In genomic region chr20:17573493-17573892, GRCh38 we compare ENCODE assay signal across 16 cellular contexts. TPM values are rescaled to one million over a fixed set of nuclear protein-coding genes. Genes with fewer than 3 reads are reported as not detected.
DNase-seq lines count a peak whose midpoint lies in the region; ATAC-seq and TF ChIP-seq lines count a peak whose summit lies in the region.
"Had no signal": no experiment of that assay in that cellular context is flagged by ENCODE, and none has a peak within 500 bp of the region (broad histone marks: within the 10 kb centered on the region; RNA-seq: fewer than 3 reads in every experiment).

No MANE protein-coding gene starts in this region.

- POLR2A ChIA-PET in Caco-2 (lab: Charles Lee) = interaction anchor here (0.6 to 0.7 kb wide), 2 partner anchors 42 to 43 kb away, joined by 3 to 8 read pairs; partner anchors contain the start of gene BFSP1

- no peak for DNase-seq in Caco-2
- no peak for DNase-seq in adipocyte (ENCODE audit: low read depth)
- DNase-seq in left lung = no peak
- no peak for DNase-seq in sigmoid colon
- DNase-seq in activated T-helper 1 cell treated with anti-CD3 and anti-CD28 coated beads, Interleukin-12 subunit alpha, Interleukin-12 subunit beta, Interleukin-2, Interleukin-4 antibody, amounts not matched to agents 30 ng/mL and 10 ng/mL and 1 ng/mL, durations not matched to agents 14 hours and 24 hours and 36 hours (ENCODE audit: low spot score) = no peak
- DNase-seq in OCI-M2 (lab: John Stamatoyannopoulos, UW; ENCODE audit: unreplicated experiment) = no peak
- no peak for DNase-seq in stimulated activated naive CD4-positive, alpha-beta T cell (lab: John Stamatoyannopoulos, UW)
- DNase-seq: activated CD4-positive, CD25-positive, alpha-beta regulatory T cell treated with anti-CD3 and anti-CD28 coated beads, Interleukin-2, amount 50 U/mL, for 72 hours; activated effector memory CD4-positive, alpha-beta T cell treated with Interleukin-2 at 50 U/mL for 16 hours; gastrocnemius medialis; MG63; NCI-H2029; stimulated activated naive CD8-positive, alpha-beta T cell treated with anti-CD3 and anti-CD28 coated beads, Interleukin-15, amount 100 ng/mL, for 72 hours had no signal

- H3K4me1 ChIP-seq in Caco-2 (peaks cover 18% of the 10 kb centered on the region), adipocyte (ENCODE audit: control insufficient read depth, insufficient read depth, low read length) (peaks cover 41% of the 10 kb centered on the region), left lung (peaks cover 20 to 56% of the 10 kb centered on the region in 2 donors), sigmoid colon (peaks cover 3 to 62% (median 50%) of the 10 kb centered on the region in 4 donors)

- H3K36me3 Mint-ChIP-seq in Caco-2 (ENCODE audit: insufficient read depth, unreplicated experiment) = peaks cover 44% of the 10 kb centered on the region
- peaks cover 2% of the 10 kb centered on the region for H3K36me3 Mint-ChIP-seq in activated T-helper 1 cell treated with anti-CD3 and anti-CD28 coated beads, Interleukin-12 subunit alpha, Interleukin-12 subunit beta, Interleukin-2, Interleukin-4 antibody, amounts not matched to agents 30 ng/mL and 10 ng/mL and 1 ng/mL, durations not matched to agents 14 hours and 24 hours and 36 hours (ENCODE audit: low read depth)
- peaks cover 16% of the 10 kb centered on the region for H3K36me3 Mint-ChIP-seq in activated T-helper 17 cell treated with anti-CD3 and anti-CD28 coated beads, Interleukin-2, amount 50 U/mL, for 72 hours (ENCODE audit: low read depth)
- H3K36me3 Mint-ChIP-seq: natural killer cell treated with Interleukin-12 subunit alpha and Interleukin-12 subunit beta and Interleukin-15 and Interleukin-18, amount 100 ng/mL, for 72 hours had no signal

- no peak for TF ChIP-seq EP300 in sigmoid colon (IDR thresholded peaks at IDR 0.05)

- no TSS peak for BruUV-seq in Caco-2 (replicated peaks; lab: Mats Ljungman, UMichigan)

- intact Hi-C loops in Caco-2 (cut with micrococcal nuclease; ENCODE audit: unreplicated experiment) (no loop called here), left lung (cut with DNase I) (no loop called here), sigmoid colon (cut with DNase I) (no loop called here)
- intact Hi-C loops in activated T-helper 1 cell treated with anti-CD3 and anti-CD28 coated beads, Interleukin-12 subunit alpha, Interleukin-12 subunit beta, Interleukin-2, Interleukin-4 antibody, amounts not matched to agents 30 ng/mL and 10 ng/mL and 1 ng/mL, durations not matched to agents 14 hours and 24 hours and 36 hours (cut with micrococcal nuclease) = loop anchor here (5.0 kb wide), 2 partner anchors 564 to 714 kb away; partner anchors contain the start of genes KAT14, PET117 and ZNF133

- TF ChIP-seq POLR2A in sigmoid colon (IDR thresholded peaks at IDR 0.05) = no peak

- TF ChIP-seq CTCF in Caco-2 (IDR thresholded peaks at IDR 0.05; ENCODE audit: insufficient read depth in 1 of 2, low read depth in 1 of 2, low read length in 1 of 2, severe bottlenecking in 1 of 2, unreplicated experiment in 1 of 2) (no peak), left lung (IDR thresholded peaks at IDR 0.05) (no peak), sigmoid colon (IDR thresholded peaks at IDR 0.05) (no peak)

- ATAC-seq in left lung = no peak
- ATAC-seq in activated T-helper 17 cell treated with anti-CD3 and anti-CD28 coated beads, Interleukin-2, amount 50 U/mL, for 72 hours (replicated peaks) = no peak
- ATAC-seq: gastrocnemius medialis; natural killer cell treated with Interleukin-12 subunit alpha and Interleukin-12 subunit beta and Interleukin-15 and Interleukin-18, amount 100 ng/mL, for 72 hours; stimulated activated naive CD8-positive, alpha-beta T cell treated with anti-CD3 and anti-CD28 coated beads, Interleukin-15, amount 100 ng/mL, for 72 hours had no signal

- H3K9me3 ChIP-seq in Caco-2 (no peaks in the 10 kb centered on the region), adipocyte (ENCODE audit: control insufficient read depth, low read length) (no peaks in the 10 kb centered on the region), left lung (no peaks in the 10 kb centered on the region), sigmoid colon (no peaks in the 10 kb centered on the region)
- H3K9me3 ChIP-seq: gastrocnemius medialis, MG63 had no signal

- H3K27ac ChIP-seq in left lung (peak overlapping the region; percentile 23 to 99), sigmoid colon (peak overlapping the region; percentile 99 to 100 (median 100))

- H3K27me3 ChIP-seq in Caco-2 (replicated peaks; ENCODE audit: control insufficient read depth, insufficient read depth, low read length) (no peaks in the 10 kb centered on the region), adipocyte (replicated peaks; ENCODE audit: control insufficient read depth, insufficient read depth, low read length) (no peaks in the 10 kb centered on the region), left lung (peaks cover 0 to 7% of the 10 kb centered on the region in 2 donors), sigmoid colon (no peaks in the 10 kb centered on the region)
- H3K27me3 ChIP-seq: gastrocnemius medialis, MG63 had no signal

- H3K9ac ChIP-seq in adipocyte (ENCODE audit: low read length) = peak overlapping the region; percentile 99

- H3K27me3 Mint-ChIP-seq in Caco-2 (ENCODE audit: insufficient read depth, unreplicated experiment) = no peaks in the 10 kb centered on the region
- H3K27me3 Mint-ChIP-seq in activated T-helper 1 cell treated with anti-CD3 and anti-CD28 coated beads, Interleukin-12 subunit alpha, Interleukin-12 subunit beta, Interleukin-2, Interleukin-4 antibody, amounts not matched to agents 30 ng/mL and 10 ng/mL and 1 ng/mL, durations not matched to agents 14 hours and 24 hours and 36 hours (ENCODE audit: insufficient read depth) = no peaks in the 10 kb centered on the region
- H3K27me3 Mint-ChIP-seq in activated T-helper 17 cell treated with anti-CD3 and anti-CD28 coated beads, Interleukin-2, amount 50 U/mL, for 72 hours = no peaks in the 10 kb centered on the region
- H3K27me3 Mint-ChIP-seq: natural killer cell treated with Interleukin-12 subunit alpha and Interleukin-12 subunit beta and Interleukin-15 and Interleukin-18, amount 100 ng/mL, for 72 hours had no signal

- no peaks in the 10 kb centered on the region; the same call in 1 of the 2 replicates for H3K36me3 ChIP-seq in Caco-2 (ENCODE audit: control insufficient read depth, insufficient read depth, low read length)
- peaks cover 8% of the 10 kb centered on the region for H3K36me3 ChIP-seq in adipocyte (ENCODE audit: control insufficient read depth, insufficient read depth, low read length, severe bottlenecking)
- H3K36me3 ChIP-seq in left lung = no peaks in the 10 kb centered on the region
- H3K36me3 ChIP-seq in sigmoid colon = peaks cover 0 to 23% (median 0%) of the 10 kb centered on the region in 4 donors
- H3K36me3 ChIP-seq: gastrocnemius medialis had no signal

- H3K9me3 Mint-ChIP-seq in Caco-2 (ENCODE audit: unreplicated experiment) = no peaks in the 10 kb centered on the region
- H3K9me3 Mint-ChIP-seq in activated T-helper 1 cell treated with anti-CD3 and anti-CD28 coated beads, Interleukin-12 subunit alpha, Interleukin-12 subunit beta, Interleukin-2, Interleukin-4 antibody, amounts not matched to agents 30 ng/mL and 10 ng/mL and 1 ng/mL, durations not matched to agents 14 hours and 24 hours and 36 hours = no peaks in the 10 kb centered on the region
- H3K9me3 Mint-ChIP-seq in activated T-helper 17 cell treated with anti-CD3 and anti-CD28 coated beads, Interleukin-2, amount 50 U/mL, for 72 hours = no peaks in the 10 kb centered on the region
- H3K9me3 Mint-ChIP-seq: natural killer cell treated with Interleukin-12 subunit alpha and Interleukin-12 subunit beta and Interleukin-15 and Interleukin-18, amount 100 ng/mL, for 72 hours; stimulated activated naive CD8-positive, alpha-beta T cell treated with anti-CD3 and anti-CD28 coated beads, Interleukin-15, amount 100 ng/mL, for 72 hours; T-helper 2 cell treated with Interferon-gamma antibody and Interleukin-4, amounts not matched to agents 5 μg/mL and 100 μg/mL, for 36 hours had no signal

- H3K4me3 Mint-ChIP-seq in Caco-2 (ENCODE audit: unreplicated experiment) = no peak overlapping the region
- no peak overlapping the region for H3K4me3 Mint-ChIP-seq in activated T-helper 1 cell treated with anti-CD3 and anti-CD28 coated beads, Interleukin-12 subunit alpha, Interleukin-12 subunit beta, Interleukin-2, Interleukin-4 antibody, amounts not matched to agents 30 ng/mL and 10 ng/mL and 1 ng/mL, durations not matched to agents 14 hours and 24 hours and 36 hours
- no peak overlapping the region for H3K4me3 Mint-ChIP-seq in activated T-helper 17 cell treated with anti-CD3 and anti-CD28 coated beads, Interleukin-2, amount 50 U/mL, for 72 hours
- H3K4me3 Mint-ChIP-seq: natural killer cell treated with Interleukin-12 subunit alpha and Interleukin-12 subunit beta and Interleukin-15 and Interleukin-18, amount 100 ng/mL, for 72 hours; stimulated activated naive CD8-positive, alpha-beta T cell treated with anti-CD3 and anti-CD28 coated beads, Interleukin-15, amount 100 ng/mL, for 72 hours; T-helper 2 cell treated with Interferon-gamma antibody and Interleukin-4, amounts not matched to agents 5 μg/mL and 100 μg/mL, for 36 hours had no signal

- CTCF ChIA-PET in Caco-2 (lab: Charles Lee) = interaction anchor here (0.9 to 1.2 kb wide), 3 partner anchors 17 to 37 kb away, joined by 3 to 5 read pairs (median 4); no protein-coding TSS in a partner anchor

- 49 to 74% methylated on average over 3 of the region's 3 CpGs for WGBS in sigmoid colon, 2 donors

- H3K4me3 ChIP-seq in Caco-2 (ENCODE audit: low read depth, low read length) = no peak overlapping the region
- peak overlapping the region; percentile 99 for H3K4me3 ChIP-seq in adipocyte (ENCODE audit: low read length)
- H3K4me3 ChIP-seq in left lung = peak overlapping the region in 1 of 2 donors; percentile 79
- H3K4me3 ChIP-seq in sigmoid colon = peak overlapping the region; percentile 80 to 100 (median 97)
- H3K4me3 ChIP-seq: MG63 had no signal

- peak overlapping the region; percentile 26 for H3K27ac Mint-ChIP-seq in Caco-2 (ENCODE audit: unreplicated experiment)
- H3K27ac Mint-ChIP-seq in activated T-helper 1 cell treated with anti-CD3 and anti-CD28 coated beads, Interleukin-12 subunit alpha, Interleukin-12 subunit beta, Interleukin-2, Interleukin-4 antibody, amounts not matched to agents 30 ng/mL and 10 ng/mL and 1 ng/mL, durations not matched to agents 14 hours and 24 hours and 36 hours = no peak overlapping the region
- H3K27ac Mint-ChIP-seq in activated T-helper 17 cell treated with anti-CD3 and anti-CD28 coated beads, Interleukin-2, amount 50 U/mL, for 72 hours = no peak overlapping the region
- H3K27ac Mint-ChIP-seq: natural killer cell treated with Interleukin-12 subunit alpha and Interleukin-12 subunit beta and Interleukin-15 and Interleukin-18, amount 100 ng/mL, for 72 hours; stimulated activated naive CD8-positive, alpha-beta T cell treated with anti-CD3 and anti-CD28 coated beads, Interleukin-15, amount 100 ng/mL, for 72 hours; T-helper 2 cell treated with Interferon-gamma antibody and Interleukin-4, amounts not matched to agents 5 μg/mL and 100 μg/mL, for 36 hours had no signal

- peaks cover 25% of the 10 kb centered on the region for H3K4me1 Mint-ChIP-seq in Caco-2 (ENCODE audit: low read depth, unreplicated experiment)
- H3K4me1 Mint-ChIP-seq in activated T-helper 1 cell treated with anti-CD3 and anti-CD28 coated beads, Interleukin-12 subunit alpha, Interleukin-12 subunit beta, Interleukin-2, Interleukin-4 antibody, amounts not matched to agents 30 ng/mL and 10 ng/mL and 1 ng/mL, durations not matched to agents 14 hours and 24 hours and 36 hours (ENCODE audit: low read depth) = peaks cover 23% of the 10 kb centered on the region
- peaks cover 12% of the 10 kb centered on the region for H3K4me1 Mint-ChIP-seq in activated T-helper 17 cell treated with anti-CD3 and anti-CD28 coated beads, Interleukin-2, amount 50 U/mL, for 72 hours

RNA-seq across cellular contexts. Expression of gene DSTN, which starts 3.6 kb away (rescaled TPM):
- total RNA-seq in Caco-2 (2022) (313 and 318 TPM in 2 replicates), left lung (100 to 1,000 TPM; 504 to 551 TPM), sigmoid colon (1,000 to 10,000 TPM; 1,872 to 2,237 (median 1,948) TPM)
- 100 to 1,000 TPM; 429 to 672 (median 586) TPM for polyA plus RNA-seq in sigmoid colon
- total RNA-seq in activated T-helper 1 cell treated with anti-CD3 and anti-CD28 coated beads, Interleukin-12 subunit alpha, Interleukin-12 subunit beta, Interleukin-2, Interleukin-4 antibody, amounts not matched to agents 30 ng/mL and 10 ng/mL and 1 ng/mL, durations not matched to agents 14 hours and 24 hours and 36 hours = 58.2 and 58.8 TPM in 2 replicates
- total RNA-seq in activated T-helper 17 cell treated with anti-CD3 and anti-CD28 coated beads, Interleukin-2, amount 50 U/mL, for 72 hours = 10 to 100 TPM; 42.9 to 45.8 TPM

RNA-seq across cellular contexts. Expression of gene BFSP1, which starts 42.3 kb away (rescaled TPM):
- total RNA-seq in Caco-2 (2022) = 20.4 and 22.7 TPM in 2 replicates
- 1 to 10 TPM; 1.9 TPM for total RNA-seq in left lung
- 1 to 10 TPM; 1.1 to 3.6 (median 1.5) TPM for total RNA-seq in sigmoid colon
- under 1 TPM in 2 of 3 donors, not detected in 1; 0.51 to 0.60 TPM for polyA plus RNA-seq in sigmoid colon
- 0.76 and 0.80 TPM in 2 replicates for total RNA-seq in activated T-helper 1 cell treated with anti-CD3 and anti-CD28 coated beads, Interleukin-12 subunit alpha, Interleukin-12 subunit beta, Interleukin-2, Interleukin-4 antibody, amounts not matched to agents 30 ng/mL and 10 ng/mL and 1 ng/mL, durations not matched to agents 14 hours and 24 hours and 36 hours
- total RNA-seq in activated T-helper 17 cell treated with anti-CD3 and anti-CD28 coated beads, Interleukin-2, amount 50 U/mL, for 72 hours = under 1 TPM; 0.48 to 0.58 TPM
